Comparison of ENCODE assay signal across 8 cellular contexts in genomic region chr7:8190121-8190895, GRCh38.
A peak's percentile ranks its signal among the peaks of the same experiment; 100 is the strongest.
DNase-seq lines count a peak whose midpoint lies in the region; ATAC-seq and TF ChIP-seq lines count a peak whose summit lies in the region.

No MANE protein-coding gene starts in this region.

- DNase-seq in Right ventricle myocardium superior (no peak), cardiac septum (ENCODE audit: low spot score) (no peak), NCI-H146 treated with DMSO at 0.1 percent for 48 hours (lab: John Stamatoyannopoulos, UW; ENCODE audit: unreplicated experiment) (peak; percentile 6), WTC11 (ENCODE audit: low spot score) (peak; percentile 36), choroid plexus epithelial cell (ENCODE audit: low read depth) (peak; percentile 79), lung microvascular endothelial cell (ENCODE audit: low read depth in 2 of 2) (peak; percentile 67 to 70)

- H3K4me3 Mint-ChIP-seq in WTC11: no peak overlapping the region
- no peak overlapping the region for H3K4me3 Mint-ChIP-seq in stimulated activated memory B cell treated with anti-CD40 and anti-IgM and Interleukin-4, amounts not matched to agents 10 μg/mL and 1 μg/mL and 100 μg/mL, for 72 hours

- POLR2A ChIA-PET in WTC11 (lab: Charles Lee): interaction anchor here (0.7 kb wide), 1 partner anchor 221 kb away, joined by 3 read pairs; no protein-coding TSS in a partner anchor

- no peak overlapping the region for H3K4me3 ChIP-seq in choroid plexus epithelial cell (ENCODE audit: low read depth, low read length)

- no peaks in the 10 kb centered on the region for H3K27me3 Mint-ChIP-seq in WTC11 (ENCODE audit: low read depth)
- H3K27me3 Mint-ChIP-seq in stimulated activated memory B cell treated with anti-CD40 and anti-IgM and Interleukin-4, amounts not matched to agents 10 μg/mL and 1 μg/mL and 100 μg/mL, for 72 hours: no peaks in the 10 kb centered on the region

- ATAC-seq in Right ventricle myocardium superior (ENCODE audit: poor library complexity): peak; percentile 75
- peak; percentile 76 for ATAC-seq in HG02571 (IDR thresholded peaks at IDR 0.05; ENCODE audit: unreplicated experiment)
- ATAC-seq in WTC11: peak; percentile 65
- peak; percentile 56 for ATAC-seq in stimulated activated memory B cell treated with anti-CD40 and anti-IgM and Interleukin-4, amounts not matched to agents 10 μg/mL and 1 μg/mL and 100 μg/mL, for 72 hours

- no peaks in the 10 kb centered on the region for H3K9me3 Mint-ChIP-seq in WTC11
- H3K9me3 Mint-ChIP-seq in stimulated activated memory B cell treated with anti-CD40 and anti-IgM and Interleukin-4, amounts not matched to agents 10 μg/mL and 1 μg/mL and 100 μg/mL, for 72 hours: no peaks in the 10 kb centered on the region

- peak overlapping the region; percentile 69 for H3K27ac Mint-ChIP-seq in WTC11
- no peak overlapping the region for H3K27ac Mint-ChIP-seq in stimulated activated memory B cell treated with anti-CD40 and anti-IgM and Interleukin-4, amounts not matched to agents 10 μg/mL and 1 μg/mL and 100 μg/mL, for 72 hours

- peaks cover 34% of the 10 kb centered on the region for H3K4me1 Mint-ChIP-seq in WTC11
- H3K4me1 Mint-ChIP-seq in stimulated activated memory B cell treated with anti-CD40 and anti-IgM and Interleukin-4, amounts not matched to agents 10 μg/mL and 1 μg/mL and 100 μg/mL, for 72 hours: peaks cover 13% of the 10 kb centered on the region

- TF ChIP-seq CTCF in WTC11 (IDR thresholded peaks at IDR 0.05) (0 out of 2 replicates have a peak, but pooled peaks have one; percentile 18), choroid plexus epithelial cell (conservative IDR thresholded peaks at IDR 0.05; ENCODE audit: low read depth, low read length) (peak; percentile 74)

- CTCF ChIA-PET in WTC11 (lab: Charles Lee): interaction anchor here (0.6 to 2.5 kb wide), 25 partner anchors 16 to 1009 kb away, joined by 3 to 12 read pairs (median 4); partner anchors contain the start of gene UMAD1

- H3K36me3 Mint-ChIP-seq in WTC11: no peaks in the 10 kb centered on the region
- H3K36me3 Mint-ChIP-seq in stimulated activated memory B cell treated with anti-CD40 and anti-IgM and Interleukin-4, amounts not matched to agents 10 μg/mL and 1 μg/mL and 100 μg/mL, for 72 hours: no peaks in the 10 kb centered on the region

- intact Hi-C loops in Right ventricle myocardium superior (cut with DNase I) (no loop called here), cardiac septum (cut with DNase I) (no loop called here)

TF ChIP-seq in WTC11, 78 proteins besides CTCF, POLR2A, EP300 and RAD21:
- no peak for TF ChIP-seq NR1H2 (CRISPR knock-in tag; IDR thresholded peaks at IDR 0.05)
- TF ChIP-seq JAZF1 (CRISPR knock-in tag; IDR thresholded peaks at IDR 0.05): no peak
- TF ChIP-seq ZNF121 (CRISPR knock-in tag; IDR thresholded peaks at IDR 0.05): no peak
- no peak for TF ChIP-seq ZMAT4 (CRISPR knock-in tag; IDR thresholded peaks at IDR 0.05)
- no peak for TF ChIP-seq ZNF232 (CRISPR knock-in tag; IDR thresholded peaks at IDR 0.05)
- TF ChIP-seq ATF1 (CRISPR knock-in tag; IDR thresholded peaks at IDR 0.05): no peak
- TF ChIP-seq ARID4B (CRISPR knock-in tag; IDR thresholded peaks at IDR 0.05; ENCODE audit: borderline replicate concordance): no peak
- no peak for TF ChIP-seq EMX1 (CRISPR knock-in tag; IDR thresholded peaks at IDR 0.05)
- TF ChIP-seq OVOL2 (CRISPR knock-in tag; IDR thresholded peaks at IDR 0.05; ENCODE audit: borderline replicate concordance): no peak
- TF ChIP-seq CREB1 (CRISPR knock-in tag; IDR thresholded peaks at IDR 0.05): no peak

Comparison
In these comparisons a context has a peak if more than half of its experiments do, and no peak if none do; other contexts are left out.
1. DNase-seq: peak in NCI-H146 treated with DMSO at 0.1 percent for 48 hours (single experiment), WTC11 (single experiment), choroid plexus epithelial cell (single experiment) and lung microvascular endothelial cell (2 of 2); none in Right ventricle myocardium superior (single experiment) and cardiac septum (single experiment).
2. Peak in every context shown above with its lines, with median percentiles within 50 percentile points of each other: ATAC-seq.